ENCODE assay signal across 12 cellular contexts in the genomic region with DNA sequence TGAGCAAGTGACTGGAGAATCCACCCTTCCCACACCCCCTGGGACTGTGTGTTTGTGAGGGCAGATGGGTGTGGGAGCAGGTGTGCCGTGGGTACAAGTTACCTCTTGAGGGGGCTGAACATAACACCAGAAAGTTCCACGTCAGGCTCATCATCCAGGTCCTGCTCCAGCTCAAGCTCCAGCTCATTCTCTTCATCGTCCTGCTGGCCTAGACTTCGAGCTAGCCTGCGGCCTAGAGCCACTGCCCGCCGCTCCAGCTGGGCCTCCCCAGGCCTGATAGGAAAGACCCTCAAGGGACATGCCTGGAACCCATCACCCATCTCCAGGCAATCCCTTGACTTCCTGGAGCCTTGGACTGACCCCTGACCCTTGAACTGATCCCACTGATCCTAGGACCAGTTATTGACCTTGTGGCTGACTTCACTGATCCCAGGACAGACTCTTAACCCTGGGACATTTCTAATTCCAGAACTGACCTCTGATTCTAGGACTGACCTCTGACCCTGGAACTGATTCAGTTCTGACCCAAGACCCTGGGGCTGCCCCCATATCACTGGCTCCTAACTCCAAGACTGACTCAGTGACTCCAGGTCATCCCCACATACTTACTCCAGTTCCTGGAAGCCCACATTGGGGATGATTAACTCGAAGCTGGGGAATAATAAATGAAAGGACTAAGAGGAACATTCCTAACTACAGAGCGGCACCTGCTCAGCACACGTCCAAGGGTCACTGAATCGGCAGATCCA. TPM values are rescaled to one million over a fixed set of nuclear protein-coding genes. Genes with fewer than 3 reads are reported as not detected.
"Had no signal": no experiment of that assay in that cellular context is flagged by ENCODE, and none has a peak within 500 bp of the region (broad histone marks: within the 10 kb centered on the region; RNA-seq: fewer than 3 reads in every experiment).

No MANE protein-coding gene starts in this region.

- H3K27ac ChIP-seq: breast epithelium, foreskin keratinocyte, lower lobe of right lung, prostate gland had no signal

- ATAC-seq: activated T-cell treated with anti-CD3 and anti-CD28 coated beads, Interleukin-2, amount 50 U/mL, for 4 hours; foreskin keratinocyte; lower lobe of right lung; naive thymus-derived CD4-positive, alpha-beta T cell had no signal

- H3K36me3 ChIP-seq: breast epithelium, esophagus squamous epithelium, lower lobe of right lung, prostate gland had no signal

- H3K4me1 ChIP-seq: breast epithelium, prostate gland had no signal

- DNase-seq: activated CD4-positive, CD25-positive, alpha-beta regulatory T cell treated with anti-CD3 and anti-CD28 coated beads, Interleukin-2, amount 50 U/mL, for 72 hours; activated gamma-delta T cell treated with Interleukin-2 at 50 U/mL for 16 hours; activated T-cell treated with anti-CD3 and anti-CD28 coated beads, Interleukin-2, amount 50 U/mL, for 4 hours; esophagus squamous epithelium; foreskin keratinocyte; head of caudate nucleus; lower lobe of right lung; midbrain; naive thymus-derived CD4-positive, alpha-beta T cell; stimulated activated CD4-positive, alpha-beta T cell treated with anti-CD3 and anti-CD28 coated beads, Interleukin-2, amount 100 ng/mL, for 48 hours had no signal

- H3K27me3 ChIP-seq: breast epithelium had no signal

- H3K9me3 ChIP-seq: breast epithelium, esophagus squamous epithelium, lower lobe of right lung, prostate gland had no signal

- H3K4me3 ChIP-seq: breast epithelium, esophagus squamous epithelium, lower lobe of right lung, prostate gland had no signal

RNA-seq across cellular contexts. Expression of a gene that starts 11.8 kb away (rescaled TPM):
- polyA plus RNA-seq: naive thymus-derived CD4-positive, alpha-beta T cell had no signal
